6 cellular contexts compared by ENCODE assay signal in the genomic region with DNA sequence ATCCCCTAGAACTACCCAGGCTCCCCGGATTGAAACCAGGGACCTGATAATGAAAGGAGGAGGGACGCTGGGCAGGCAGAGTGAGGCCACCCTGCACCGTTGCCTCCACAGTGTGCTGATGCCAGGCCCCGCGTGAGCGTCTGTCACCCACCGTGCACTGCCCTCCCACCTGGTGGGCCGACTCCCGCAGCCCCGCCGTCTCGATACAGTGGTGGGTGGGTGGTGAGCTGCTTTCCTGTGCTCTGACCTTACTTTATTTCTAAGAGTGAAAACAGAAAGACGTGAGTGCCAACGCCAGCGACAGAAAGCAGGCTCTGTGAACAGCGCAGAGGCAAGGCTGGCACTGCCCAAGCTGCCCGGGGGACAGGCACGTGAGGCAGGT.
"Had no signal": no experiment of that assay in that cellular context is flagged by ENCODE, and none has a peak within 500 bp of the region (broad histone marks: within the 10 kb centered on the region; RNA-seq: fewer than 3 reads in every experiment).

No MANE protein-coding gene starts in this region.

- ATAC-seq: HCT116 had no signal

- H3K27ac ChIP-seq: GM23248 had no signal

- H3K4me1 ChIP-seq: HAP-1 had no signal

- H3K9me3 ChIP-seq: HAP-1 had no signal

- H2AFZ ChIP-seq: GM23248 had no signal

- DNase-seq: GM23248, GOT3, H7, IMR-90 had no signal

- H3K36me3 ChIP-seq: HAP-1 had no signal

- H3K4me3 ChIP-seq: GM23248, HAP-1 had no signal

- H3K9ac ChIP-seq: GM23248 had no signal
